Comparison of ENCODE assay signal across 1 cellular context in the genomic region with DNA sequence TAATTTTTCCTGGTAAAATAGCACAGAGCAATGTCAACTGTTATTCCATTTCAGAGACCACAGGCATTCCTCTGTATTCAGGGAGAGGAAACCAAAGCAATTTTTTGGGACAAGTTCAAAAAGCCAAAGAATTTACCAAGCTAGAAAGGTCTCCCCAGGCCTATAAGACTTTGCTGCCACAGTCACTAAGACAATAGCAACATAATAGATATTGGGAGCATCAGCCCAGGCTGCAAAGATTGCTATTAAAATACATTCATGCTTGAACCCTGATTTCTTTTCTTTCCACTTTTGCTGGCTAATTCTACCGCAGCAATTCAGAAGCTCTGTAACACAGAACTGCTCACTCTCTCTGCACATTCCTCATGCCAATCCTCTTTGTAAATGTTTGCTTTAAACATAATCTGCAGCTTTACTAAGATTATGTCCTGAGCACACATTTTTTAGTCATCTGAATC.
TF ChIP-seq lines count a peak whose summit lies in the region.

No MANE protein-coding gene starts in this region.

TF ChIP-seq in GM23338, 12 proteins besides CTCF, POLR2A, EP300 and RAD21 (continued from another document):
- TF ChIP-seq, protein P1, sequence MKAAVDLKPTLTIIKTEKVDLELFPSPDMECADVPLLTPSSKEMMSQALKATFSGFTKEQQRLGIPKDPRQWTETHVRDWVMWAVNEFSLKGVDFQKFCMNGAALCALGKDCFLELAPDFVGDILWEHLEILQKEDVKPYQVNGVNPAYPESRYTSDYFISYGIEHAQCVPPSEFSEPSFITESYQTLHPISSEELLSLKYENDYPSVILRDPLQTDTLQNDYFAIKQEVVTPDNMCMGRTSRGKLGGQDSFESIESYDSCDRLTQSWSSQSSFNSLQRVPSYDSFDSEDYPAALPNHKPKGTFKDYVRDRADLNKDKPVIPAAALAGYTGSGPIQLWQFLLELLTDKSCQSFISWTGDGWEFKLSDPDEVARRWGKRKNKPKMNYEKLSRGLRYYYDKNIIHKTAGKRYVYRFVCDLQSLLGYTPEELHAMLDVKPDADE (IDR thresholded peaks at IDR 0.05), result no peak
- no peak for TF ChIP-seq NANOG (IDR thresholded peaks at IDR 0.05; ENCODE audit: borderline replicate concordance)
- TF ChIP-seq ZNF331 (CRISPR knock-in tag; IDR thresholded peaks at IDR 0.05; ENCODE audit: low read depth), result no peak
- TF ChIP-seq JUNB (IDR thresholded peaks at IDR 0.05; ENCODE audit: unreplicated experiment), result no peak
- TF ChIP-seq, protein P2, sequence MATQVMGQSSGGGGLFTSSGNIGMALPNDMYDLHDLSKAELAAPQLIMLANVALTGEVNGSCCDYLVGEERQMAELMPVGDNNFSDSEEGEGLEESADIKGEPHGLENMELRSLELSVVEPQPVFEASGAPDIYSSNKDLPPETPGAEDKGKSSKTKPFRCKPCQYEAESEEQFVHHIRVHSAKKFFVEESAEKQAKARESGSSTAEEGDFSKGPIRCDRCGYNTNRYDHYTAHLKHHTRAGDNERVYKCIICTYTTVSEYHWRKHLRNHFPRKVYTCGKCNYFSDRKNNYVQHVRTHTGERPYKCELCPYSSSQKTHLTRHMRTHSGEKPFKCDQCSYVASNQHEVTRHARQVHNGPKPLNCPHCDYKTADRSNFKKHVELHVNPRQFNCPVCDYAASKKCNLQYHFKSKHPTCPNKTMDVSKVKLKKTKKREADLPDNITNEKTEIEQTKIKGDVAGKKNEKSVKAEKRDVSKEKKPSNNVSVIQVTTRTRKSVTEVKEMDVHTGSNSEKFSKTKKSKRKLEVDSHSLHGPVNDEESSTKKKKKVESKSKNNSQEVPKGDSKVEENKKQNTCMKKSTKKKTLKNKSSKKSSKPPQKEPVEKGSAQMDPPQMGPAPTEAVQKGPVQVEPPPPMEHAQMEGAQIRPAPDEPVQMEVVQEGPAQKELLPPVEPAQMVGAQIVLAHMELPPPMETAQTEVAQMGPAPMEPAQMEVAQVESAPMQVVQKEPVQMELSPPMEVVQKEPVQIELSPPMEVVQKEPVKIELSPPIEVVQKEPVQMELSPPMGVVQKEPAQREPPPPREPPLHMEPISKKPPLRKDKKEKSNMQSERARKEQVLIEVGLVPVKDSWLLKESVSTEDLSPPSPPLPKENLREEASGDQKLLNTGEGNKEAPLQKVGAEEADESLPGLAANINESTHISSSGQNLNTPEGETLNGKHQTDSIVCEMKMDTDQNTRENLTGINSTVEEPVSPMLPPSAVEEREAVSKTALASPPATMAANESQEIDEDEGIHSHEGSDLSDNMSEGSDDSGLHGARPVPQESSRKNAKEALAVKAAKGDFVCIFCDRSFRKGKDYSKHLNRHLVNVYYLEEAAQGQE (IDR thresholded peaks at IDR 0.05; ENCODE audit: unreplicated experiment), result no peak
- TF ChIP-seq ZNF114 (CRISPR knock-in tag; IDR thresholded peaks at IDR 0.05), result no peak
TF ChIP-seq in GM23338: peak in this region for 0.
